ENCODE assay signal across 8 cellular contexts in the genomic region with DNA sequence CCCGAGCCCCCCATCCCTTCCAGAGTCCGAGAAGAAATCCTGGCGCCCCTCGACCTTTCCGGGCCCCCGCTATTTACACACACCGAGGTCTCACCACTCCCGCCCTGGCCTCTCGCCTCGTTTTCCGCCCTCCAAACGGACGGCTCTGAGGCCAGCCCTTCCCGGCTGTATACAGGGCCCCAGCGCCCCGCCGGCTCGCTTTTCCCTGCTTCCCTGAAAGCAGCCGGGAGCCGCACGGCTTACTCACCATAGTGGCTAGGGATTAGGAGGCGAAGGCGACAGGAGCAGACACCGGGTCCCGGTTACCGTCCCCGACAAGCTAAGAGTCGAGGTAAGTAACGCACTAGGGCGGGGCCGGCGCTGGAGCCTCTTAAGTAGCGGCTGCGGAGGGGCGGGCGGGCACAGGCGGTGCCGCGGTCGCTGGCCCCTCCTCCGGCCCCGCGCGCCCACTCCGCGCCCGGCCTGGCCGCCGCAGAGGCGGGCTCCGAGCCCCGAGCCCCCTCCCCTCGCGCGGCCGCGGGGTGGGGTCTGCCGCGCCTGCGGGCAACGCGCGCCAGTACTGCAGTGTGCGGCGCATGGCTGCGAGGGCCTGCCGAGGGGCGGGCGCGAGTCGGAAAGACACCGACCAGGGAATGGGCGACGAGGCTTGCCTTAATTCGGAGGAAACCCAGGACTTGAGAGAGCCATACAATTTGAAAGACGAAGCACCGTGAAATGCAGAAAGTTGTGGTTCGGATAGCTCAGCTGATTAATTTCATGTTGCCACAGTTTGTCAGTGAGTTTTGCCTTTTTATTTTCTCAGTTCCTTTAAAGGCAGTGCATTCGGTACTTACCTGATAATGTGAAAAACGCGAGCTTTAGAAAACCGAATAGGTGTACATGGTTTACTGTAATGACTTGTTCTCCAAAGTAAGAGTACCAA. TPM values are rescaled to one million over a fixed set of nuclear protein-coding genes. Genes with fewer than 3 reads are reported as not detected.
DNase-seq lines count a peak whose midpoint lies in the region; ATAC-seq and TF ChIP-seq lines count a peak whose summit lies in the region.

A gene (minus strand): TSS at position 345 of the 922 bp plus-strand sequence. CDS start 95 bp downstream, at position 250.

- H3K27me3 ChIP-seq in GM06990 (replicated peaks; ENCODE audit: control insufficient read depth, insufficient read depth, low read length): no peaks in the 10 kb centered on the region

- H3K27me3 Mint-ChIP-seq in HFFc6 (ENCODE audit: insufficient read depth): peaks cover 15% of the 10 kb centered on the region

- ATAC-seq in SK-N-SH treated with all-trans-retinoic acid at 6 μM for 48 hours: peak; percentile 88

- H3K4me3 Mint-ChIP-seq in HFFc6: peak within 1 kb of the TSS; percentile 99

- H3K4me3 ChIP-seq in GM06990 (replicated peaks; ENCODE audit: low read depth, low read length): peak within 1 kb of the TSS; percentile 94

- peaks cover 38% of the 10 kb centered on the region for H3K36me3 Mint-ChIP-seq in HFFc6 (ENCODE audit: low read depth)

- H3K36me3 ChIP-seq in GM06990 (ENCODE audit: control insufficient read depth, insufficient read depth, low read length): peaks cover 10% of the 10 kb centered on the region

- H3K4me1 Mint-ChIP-seq in HFFc6 (ENCODE audit: low read depth): peaks cover 36% of the 10 kb centered on the region

- peaks cover 8% of the 10 kb centered on the region; the same call in 1 of the 2 replicates for H3K9me3 Mint-ChIP-seq in HFFc6

- no peak for TF ChIP-seq CTCF in GM06990 (IDR thresholded peaks at IDR 0.05; ENCODE audit: insufficient read depth, low read length, poor library complexity, severe bottlenecking)
- no peak for TF ChIP-seq CTCF in HFFc6 (IDR thresholded peaks at IDR 0.05)

- peak; percentile 94 for DNase-seq in GM06990 (ENCODE audit: extremely low read depth, insufficient read length)
- DNase-seq in HFFc6: peak; percentile 83
- peak; percentile 76 for DNase-seq in NCI-H1048 (lab: John Stamatoyannopoulos, UW)
- DNase-seq in activated naive CD4-positive, alpha-beta T cell treated with anti-CD3 and anti-CD28 coated beads, Interleukin-2, amount 50 U/mL, for 16 hours: peak; percentile 91
- peak; percentile 92 for DNase-seq in germinal center (ENCODE audit: low spot score)
- DNase-seq in nucleus accumbens (lab: John Stamatoyannopoulos, UW): peak in 55 of 56 donors; percentile 51 to 95 (median 85)
- DNase-seq in superior temporal gyrus (ENCODE audit: extremely low spot score): peak; percentile 89

- H3K27ac Mint-ChIP-seq in HFFc6: peak within 1 kb of the TSS; percentile 100

TF ChIP-seq in SK-N-SH treated with all-trans-retinoic acid at 6 μM for 48 hours, 23 proteins besides CTCF, POLR2A, EP300 and RAD21:
- TF ChIP-seq GLIS3 (CRISPR knock-in tag; IDR thresholded peaks at IDR 0.05) (0 out of 2 replicates have a peak, but pooled peaks have one; percentile 28), ZNF70 (CRISPR knock-in tag; IDR thresholded peaks at IDR 0.05) (no peak), SNAI2 (CRISPR knock-in tag; IDR thresholded peaks at IDR 0.05) (no peak), ARNTL (CRISPR knock-in tag; IDR thresholded peaks at IDR 0.05; ENCODE audit: borderline replicate concordance, low read depth) (no peak)
- TF ChIP-seq, protein P1, sequence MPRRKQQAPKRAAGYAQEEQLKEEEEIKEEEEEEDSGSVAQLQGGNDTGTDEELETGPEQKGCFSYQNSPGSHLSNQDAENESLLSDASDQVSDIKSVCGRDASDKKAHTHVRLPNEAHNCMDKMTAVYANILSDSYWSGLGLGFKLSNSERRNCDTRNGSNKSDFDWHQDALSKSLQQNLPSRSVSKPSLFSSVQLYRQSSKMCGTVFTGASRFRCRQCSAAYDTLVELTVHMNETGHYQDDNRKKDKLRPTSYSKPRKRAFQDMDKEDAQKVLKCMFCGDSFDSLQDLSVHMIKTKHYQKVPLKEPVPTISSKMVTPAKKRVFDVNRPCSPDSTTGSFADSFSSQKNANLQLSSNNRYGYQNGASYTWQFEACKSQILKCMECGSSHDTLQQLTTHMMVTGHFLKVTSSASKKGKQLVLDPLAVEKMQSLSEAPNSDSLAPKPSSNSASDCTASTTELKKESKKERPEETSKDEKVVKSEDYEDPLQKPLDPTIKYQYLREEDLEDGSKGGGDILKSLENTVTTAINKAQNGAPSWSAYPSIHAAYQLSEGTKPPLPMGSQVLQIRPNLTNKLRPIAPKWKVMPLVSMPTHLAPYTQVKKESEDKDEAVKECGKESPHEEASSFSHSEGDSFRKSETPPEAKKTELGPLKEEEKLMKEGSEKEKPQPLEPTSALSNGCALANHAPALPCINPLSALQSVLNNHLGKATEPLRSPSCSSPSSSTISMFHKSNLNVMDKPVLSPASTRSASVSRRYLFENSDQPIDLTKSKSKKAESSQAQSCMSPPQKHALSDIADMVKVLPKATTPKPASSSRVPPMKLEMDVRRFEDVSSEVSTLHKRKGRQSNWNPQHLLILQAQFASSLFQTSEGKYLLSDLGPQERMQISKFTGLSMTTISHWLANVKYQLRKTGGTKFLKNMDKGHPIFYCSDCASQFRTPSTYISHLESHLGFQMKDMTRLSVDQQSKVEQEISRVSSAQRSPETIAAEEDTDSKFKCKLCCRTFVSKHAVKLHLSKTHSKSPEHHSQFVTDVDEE (CRISPR knock-in tag; IDR thresholded peaks at IDR 0.05): no peak
- TF ChIP-seq, protein P2, sequence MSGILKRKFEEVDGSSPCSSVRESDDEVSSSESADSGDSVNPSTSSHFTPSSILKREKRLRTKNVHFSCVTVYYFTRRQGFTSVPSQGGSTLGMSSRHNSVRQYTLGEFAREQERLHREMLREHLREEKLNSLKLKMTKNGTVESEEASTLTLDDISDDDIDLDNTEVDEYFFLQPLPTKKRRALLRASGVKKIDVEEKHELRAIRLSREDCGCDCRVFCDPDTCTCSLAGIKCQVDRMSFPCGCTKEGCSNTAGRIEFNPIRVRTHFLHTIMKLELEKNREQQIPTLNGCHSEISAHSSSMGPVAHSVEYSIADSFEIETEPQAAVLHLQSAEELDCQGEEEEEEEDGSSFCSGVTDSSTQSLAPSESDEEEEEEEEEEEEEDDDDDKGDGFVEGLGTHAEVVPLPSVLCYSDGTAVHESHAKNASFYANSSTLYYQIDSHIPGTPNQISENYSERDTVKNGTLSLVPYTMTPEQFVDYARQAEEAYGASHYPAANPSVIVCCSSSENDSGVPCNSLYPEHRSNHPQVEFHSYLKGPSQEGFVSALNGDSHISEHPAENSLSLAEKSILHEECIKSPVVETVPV (CRISPR knock-in tag; IDR thresholded peaks at IDR 0.05): peak; percentile 21; the same call in 1 of the 2 replicates
- TF ChIP-seq, protein P3, sequence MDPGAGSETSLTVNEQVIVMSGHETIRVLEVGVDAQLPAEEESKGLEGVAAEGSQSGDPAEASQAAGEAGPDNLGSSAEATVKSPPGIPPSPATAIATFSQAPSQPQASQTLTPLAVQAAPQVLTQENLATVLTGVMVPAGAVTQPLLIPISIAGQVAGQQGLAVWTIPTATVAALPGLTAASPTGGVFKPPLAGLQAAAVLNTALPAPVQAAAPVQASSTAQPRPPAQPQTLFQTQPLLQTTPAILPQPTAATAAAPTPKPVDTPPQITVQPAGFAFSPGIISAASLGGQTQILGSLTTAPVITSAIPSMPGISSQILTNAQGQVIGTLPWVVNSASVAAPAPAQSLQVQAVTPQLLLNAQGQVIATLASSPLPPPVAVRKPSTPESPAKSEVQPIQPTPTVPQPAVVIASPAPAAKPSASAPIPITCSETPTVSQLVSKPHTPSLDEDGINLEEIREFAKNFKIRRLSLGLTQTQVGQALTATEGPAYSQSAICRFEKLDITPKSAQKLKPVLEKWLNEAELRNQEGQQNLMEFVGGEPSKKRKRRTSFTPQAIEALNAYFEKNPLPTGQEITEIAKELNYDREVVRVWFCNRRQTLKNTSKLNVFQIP (CRISPR knock-in tag; IDR thresholded peaks at IDR 0.05; ENCODE audit: borderline replicate concordance, low read depth): no peak

RNA-seq across cellular contexts. Expression of the gene that starts here (rescaled TPM):
- total RNA-seq in HFFc6 (2021; fragmentation: NEBNext Ultra II Directional; extraction: Animal tissue kit (Norgen Biotek cat#: 25700)): 1,000 to 10,000 TPM; 1,208 to 2,585 (median 2,279) TPM

Comparison
In these comparisons a context has a peak if more than half of its experiments do, and no peak if none do; other contexts are left out.
1. Peak in every context shown above with its lines: DNase-seq, ATAC-seq and H3K4me3 ChIP-seq.